9 cellular contexts compared by ENCODE assay signal in genomic region chr12:116525418-116526001, GRCh38. TPM values are rescaled to one million over a fixed set of nuclear protein-coding genes. Genes with fewer than 3 reads are reported as not detected.
DNase-seq lines count a peak whose midpoint lies in the region; ATAC-seq and TF ChIP-seq lines count a peak whose summit lies in the region.
"Had no signal": no experiment of that assay in that cellular context is flagged by ENCODE, and none has a peak within 500 bp of the region (broad histone marks: within the 10 kb centered on the region; RNA-seq: fewer than 3 reads in every experiment).

No MANE protein-coding gene starts in this region.

- H3K27me3 ChIP-seq in mammary epithelial cell (ENCODE audit: insufficient read depth, low read length) (no peaks in the 10 kb centered on the region), left lung (no peaks in the 10 kb centered on the region), thoracic aorta (replicated peaks; ENCODE audit: insufficient read depth) (no peaks in the 10 kb centered on the region)

- peak; percentile 88 for ATAC-seq in left lung
- ATAC-seq in thoracic aorta (ENCODE audit: insufficient number of reproducible peaks, low FRiP score, low read depth) = peak; percentile 90
- no peak for ATAC-seq in natural killer cell treated with Interleukin-12 subunit alpha and Interleukin-12 subunit beta and Interleukin-15 and Interleukin-18, amount 100 ng/mL, for 72 hours
- ATAC-seq in naive thymus-derived CD8-positive, alpha-beta T cell = no peak

- intact Hi-C loops in mammary epithelial cell (cut with micrococcal nuclease) (loop anchor here (1.0 to 5.0 kb wide), 5 partner anchors 71 to 528 kb away; partner anchors contain the start of gene MED13L), left lung (cut with DNase I) (no loop called here)

- H3K9ac ChIP-seq in mammary epithelial cell (ENCODE audit: insufficient read depth, low read length) = peak overlapping the region; percentile 74

- H3K4me1 ChIP-seq in mammary epithelial cell (ENCODE audit: insufficient read depth, low read length) (peaks cover 54% of the 10 kb centered on the region), left lung (no peaks in the 10 kb centered on the region), thoracic aorta (ENCODE audit: control insufficient read depth in 1 of 2, low read depth in 2 of 2) (peaks cover 22 to 40% of the 10 kb centered on the region in 2 donors)

- no peak overlapping the region for H3K27ac Mint-ChIP-seq in natural killer cell treated with Interleukin-12 subunit alpha and Interleukin-12 subunit beta and Interleukin-15 and Interleukin-18, amount 100 ng/mL, for 72 hours
- no peak overlapping the region for H3K27ac Mint-ChIP-seq in naive thymus-derived CD8-positive, alpha-beta T cell

- peak; percentile 62 for DNase-seq in HPDE6-E6E7 (ENCODE audit: extremely low spot score)
- DNase-seq in mammary epithelial cell = peak; percentile 89
- DNase-seq in left lung = peak in 1 of 2 donors; percentile 44
- peak; percentile 52 for DNase-seq in thoracic aorta (ENCODE audit: low spot score)
- no peak for DNase-seq in NOMO-1 treated with dmso at 0.1 percent for 144 hours (lab: John Stamatoyannopoulos, UW; ENCODE audit: unreplicated experiment)
- DNase-seq in natural killer cell treated with Interleukin-12 subunit alpha and Interleukin-12 subunit beta and Interleukin-15 and Interleukin-18, amount 100 ng/mL, for 72 hours (ENCODE audit: low spot score) = no peak
- DNase-seq in activated gamma-delta T cell (lab: John Stamatoyannopoulos, UW) = no peak
- DNase-seq in naive thymus-derived CD8-positive, alpha-beta T cell = no peak
- DNase-seq: NK-92 treated with Interleukin-12 subunit alpha and Interleukin-12 subunit beta, amount 100 ng/mL, for 24 hours had no signal

- H3K9me3 Mint-ChIP-seq in natural killer cell treated with Interleukin-12 subunit alpha and Interleukin-12 subunit beta and Interleukin-15 and Interleukin-18, amount 100 ng/mL, for 72 hours = no peaks in the 10 kb centered on the region
- H3K9me3 Mint-ChIP-seq in naive thymus-derived CD8-positive, alpha-beta T cell = no peaks in the 10 kb centered on the region

- H3K4me2 ChIP-seq in mammary epithelial cell (ENCODE audit: insufficient read depth, low read depth, low read length) = peak overlapping the region; percentile 76

- H3K4me3 ChIP-seq in mammary epithelial cell (replicated peaks in 1 of 3; ENCODE audit: insufficient read depth in 1 of 3, low read depth in 2 of 3, low read length in 3 of 3) (peak overlapping the region in 2 of 3 experiments; percentile 12 to 13), left lung (no peak overlapping the region), thoracic aorta (peak overlapping the region; percentile 55)

- POLR2A ChIA-PET in naive thymus-derived CD8-positive, alpha-beta T cell (lab: Charles Lee) = no interaction called here

- H3K27ac ChIP-seq in mammary epithelial cell (ENCODE audit: insufficient read depth, low read depth, low read length) = peak overlapping the region; percentile 93
- H3K27ac ChIP-seq in left lung = peak overlapping the region; percentile 28 to 42
- peak overlapping the region; percentile 84 to 91 for H3K27ac ChIP-seq in thoracic aorta

- WGBS in mammary epithelial cell (ENCODE audit: low coverage, missing lambda C conversion rate) = under 1% methylated on average over 15 of the region's 15 CpGs

- H3K4me1 Mint-ChIP-seq in natural killer cell treated with Interleukin-12 subunit alpha and Interleukin-12 subunit beta and Interleukin-15 and Interleukin-18, amount 100 ng/mL, for 72 hours (ENCODE audit: low read depth in 2 of 2) = peaks cover 0 to 9% of the 10 kb centered on the region in 2 donors
- peaks cover 0 to 9% (median 7%) of the 10 kb centered on the region in 4 donors for H3K4me1 Mint-ChIP-seq in naive thymus-derived CD8-positive, alpha-beta T cell

- in situ Hi-C loops in mammary epithelial cell (cut with MboI; ENCODE audit: low sequenced_read_pairs in 2 of 2) = no loop called here

- TSS peak; percentile 85 for BruUV-seq in mammary epithelial cell (replicated peaks; lab: Mats Ljungman, UMichigan)

- peaks cover 24% of the 10 kb centered on the region for H3K79me2 ChIP-seq in mammary epithelial cell (ENCODE audit: insufficient read depth, low read length)

- no peaks in the 10 kb centered on the region for H3K36me3 Mint-ChIP-seq in natural killer cell treated with Interleukin-12 subunit alpha and Interleukin-12 subunit beta and Interleukin-15 and Interleukin-18, amount 100 ng/mL, for 72 hours
- H3K36me3 Mint-ChIP-seq in naive thymus-derived CD8-positive, alpha-beta T cell = no peaks in the 10 kb centered on the region

- dilution Hi-C loops in mammary epithelial cell (cut with HindIII; ENCODE audit: low sequenced_read_pairs) = no loop called here

- TF ChIP-seq CTCF in mammary epithelial cell (conservative IDR thresholded peaks at IDR 0.05 in 1 of 2, IDR thresholded peaks at IDR 0.05 in 1 of 2; ENCODE audit: extremely low read depth in 1 of 2, insufficient read depth in 1 of 2, low read depth in 1 of 2, low read length in 2 of 2) (no peak), left lung (IDR thresholded peaks at IDR 0.05) (no peak), thoracic aorta (IDR thresholded peaks at IDR 0.05) (no peak)

- H3K27me3 Mint-ChIP-seq in natural killer cell treated with Interleukin-12 subunit alpha and Interleukin-12 subunit beta and Interleukin-15 and Interleukin-18, amount 100 ng/mL, for 72 hours = peaks cover 29 to 33% of the 10 kb centered on the region in 2 donors
- H3K27me3 Mint-ChIP-seq in naive thymus-derived CD8-positive, alpha-beta T cell = peaks cover 2 to 12% (median 5%) of the 10 kb centered on the region in 5 donors

- no peaks in the 10 kb centered on the region for H4K20me1 ChIP-seq in mammary epithelial cell (ENCODE audit: insufficient read depth, low read length)

- H2AFZ ChIP-seq in mammary epithelial cell (ENCODE audit: low read depth, low read length) = peak overlapping the region; percentile 71

- H3K4me3 Mint-ChIP-seq in natural killer cell treated with Interleukin-12 subunit alpha and Interleukin-12 subunit beta and Interleukin-15 and Interleukin-18, amount 100 ng/mL, for 72 hours = no peak overlapping the region
- no peak overlapping the region for H3K4me3 Mint-ChIP-seq in naive thymus-derived CD8-positive, alpha-beta T cell

- no peaks in the 10 kb centered on the region for H3K36me3 ChIP-seq in mammary epithelial cell (ENCODE audit: insufficient read depth, low read length)
- no peaks in the 10 kb centered on the region for H3K36me3 ChIP-seq in left lung
- H3K36me3 ChIP-seq in thoracic aorta = no peaks in the 10 kb centered on the region

- H3K9me3 ChIP-seq in mammary epithelial cell (replicated peaks; ENCODE audit: insufficient read depth, low read length) (no peaks in the 10 kb centered on the region), left lung (no peaks in the 10 kb centered on the region), thoracic aorta (no peaks in the 10 kb centered on the region)

- CTCF ChIA-PET in mammary epithelial cell (lab: Charles Lee; ENCODE audit: low non-redundant PET) = interaction anchor here (0.6 to 0.8 kb wide), 2 partner anchors 33 to 44 kb away, joined by 3 to 4 read pairs; no protein-coding TSS in a partner anchor

RNA-seq across cellular contexts. Expression of gene MAP1LC3B2, which starts 33.7 kb away (rescaled TPM):
- 1 to 10 TPM; 1.5 to 2.9 TPM for total RNA-seq in mammary epithelial cell
- 1.2 TPM for polyA plus RNA-seq in mammary epithelial cell
- 5.3 TPM for polyA minus RNA-seq in mammary epithelial cell
- total RNA-seq in left lung = 1 to 10 TPM in 1 of 2 donors, not detected in 1; 1.5 TPM
- 1 to 10 TPM in 1 of 2 donors, not detected in 1; 1.5 TPM for total RNA-seq in thoracic aorta
- total RNA-seq in natural killer cell treated with Interleukin-12 subunit alpha and Interleukin-12 subunit beta and Interleukin-15 and Interleukin-18, amount 100 ng/mL, for 72 hours = 1 to 10 TPM; 1.2 to 2.8 TPM
- 1 to 10 TPM; 1.1 to 1.6 TPM for total RNA-seq in naive thymus-derived CD8-positive, alpha-beta T cell
- 10 to 100 TPM in 1 of 3 donors, 1 to 10 TPM in 2; 5.4 to 10.3 (median 7.7) TPM for polyA plus RNA-seq in naive thymus-derived CD8-positive, alpha-beta T cell

Comparison
In these comparisons a context has a peak if more than half of its experiments do, and no peak if none do; other contexts are left out.
1. DNase-seq: peak in HPDE6-E6E7 (single experiment), mammary epithelial cell (single experiment) and thoracic aorta (single experiment); none in NOMO-1 treated with dmso at 0.1 percent for 144 hours (single experiment), natural killer cell treated with Interleukin-12 subunit alpha and Interleukin-12 subunit beta and Interleukin-15 and Interleukin-18, amount 100 ng/mL, for 72 hours (single experiment), activated gamma-delta T cell (single experiment) and naive thymus-derived CD8-positive, alpha-beta T cell (0 of 10).
2. H3K27ac ChIP-seq: peak in every context shown above with its lines; median percentile 93 in mammary epithelial cell; 88 in thoracic aorta; 35 in left lung.
3. H3K4me3 ChIP-seq: peak in mammary epithelial cell (2 of 3) and thoracic aorta (single experiment); none in left lung (0 of 2).
4. ATAC-seq: peak in left lung (single experiment) and thoracic aorta (single experiment); none in natural killer cell treated with Interleukin-12 subunit alpha and Interleukin-12 subunit beta and Interleukin-15 and Interleukin-18, amount 100 ng/mL, for 72 hours (0 of 2) and naive thymus-derived CD8-positive, alpha-beta T cell (0 of 2).